8 cellular contexts compared by ENCODE assay signal in genomic region chr2:70861774-70862644, GRCh38. TPM values are rescaled to one million over a fixed set of nuclear protein-coding genes. Genes with fewer than 3 reads are reported as not detected.
DNase-seq lines count a peak whose midpoint lies in the region; ATAC-seq and TF ChIP-seq lines count a peak whose summit lies in the region.

No MANE protein-coding gene starts in this region.

- DNase-seq in COLO829 (ENCODE audit: low spot score), result peak; percentile 86
- DNase-seq in NCI-H446 (lab: John Stamatoyannopoulos, UW), result peak; percentile 31 to 77
- DNase-seq in activated CD4-positive, CD25-positive, alpha-beta regulatory T cell treated with anti-CD3 and anti-CD28 coated beads, Interleukin-2, amount 50 U/mL, for 72 hours, result peak; percentile 71
- peak; percentile 86 for DNase-seq in cerebellar cortex (ENCODE audit: low spot score)
- peak; percentile 2 for DNase-seq in kidney epithelial cell (ENCODE audit: low read depth)
- peak; percentile 73 for DNase-seq in stimulated activated CD4-positive, alpha-beta T cell treated with anti-CD3 and anti-CD28 coated beads, Interleukin-1b, Interleukin-23, amount 100 ng/mL, for 48 hours

- H3K9me3 ChIP-seq in HEK293 (ENCODE audit: control insufficient read depth, insufficient read depth, low read depth, low read length), result no peaks in the 10 kb centered on the region

- H3K36me3 ChIP-seq in HEK293 (ENCODE audit: control insufficient read depth in 2 of 2, insufficient read depth in 1 of 2, low read length in 2 of 2) (no peaks in the 10 kb centered on the region), kidney epithelial cell (ENCODE audit: control insufficient read depth, insufficient read depth, low read length) (no peaks in the 10 kb centered on the region)

- peaks cover 41% of the 10 kb centered on the region for H3K27me3 ChIP-seq in kidney epithelial cell (ENCODE audit: control insufficient read depth, insufficient read depth, low read length)

- POLR2A ChIA-PET in HEK293 (lab: Yijun Ruan, JAX), result no interaction called here

- peak; percentile 94 for TF ChIP-seq CTCF in HEK293 (tag by site-specific recombination; IDR thresholded peaks at IDR 0.05)
- TF ChIP-seq CTCF in kidney epithelial cell (IDR thresholded peaks at IDR 0.05; ENCODE audit: insufficient read depth, low read length, poor library complexity, severe bottlenecking), result peak; percentile 99

- CTCF ChIA-PET in HEK293 (lab: Yijun Ruan, JAX), result interaction anchor here (0.5 to 4.5 kb wide), 54 partner anchors 9 to 540 kb away, joined by 3 to 63 read pairs (median 4); no protein-coding TSS in a partner anchor

- H3K27ac ChIP-seq in HEK293 (ENCODE audit: extremely low read depth, low read depth, low read length), result no peak overlapping the region

- ATAC-seq in HG03457 (IDR thresholded peaks at IDR 0.05; ENCODE audit: unreplicated experiment), result no peak

- no peaks in the 10 kb centered on the region for H3K4me1 ChIP-seq in HEK293 (ENCODE audit: control insufficient read depth, insufficient read depth, low read length)

- H3K4me3 ChIP-seq in HEK293 (ENCODE audit: low read depth, low read length), result no peak overlapping the region
- no peak overlapping the region for H3K4me3 ChIP-seq in kidney epithelial cell (ENCODE audit: low read depth, low read length)

TF ChIP-seq in HEK293, 187 proteins besides CTCF, POLR2A, EP300 and RAD21 (continues in another document):
- TF ChIP-seq ZNF280C (tag by site-specific recombination; IDR thresholded peaks at IDR 0.05) (no peak), KLF16 (tag by site-specific recombination; IDR thresholded peaks at IDR 0.05) (no peak), ZNF639 (tag by site-specific recombination; IDR thresholded peaks at IDR 0.05) (no peak), ZNF623 (tag by site-specific recombination; IDR thresholded peaks at IDR 0.05) (no peak), ZNF747 (tag by site-specific recombination; IDR thresholded peaks at IDR 0.05) (no peak), GFI1B (tag by site-specific recombination; IDR thresholded peaks at IDR 0.05) (no peak), ZBTB48 (tag by site-specific recombination; IDR thresholded peaks at IDR 0.05) (peak; percentile 47; the same call in 1 of the 2 replicates), ZBTB17 (tag by site-specific recombination; IDR thresholded peaks at IDR 0.05) (peak; percentile 58; the same call in 1 of the 2 replicates), GLI4 (tag by site-specific recombination; IDR thresholded peaks at IDR 0.05) (no peak), PRDM4 (tag by site-specific recombination; IDR thresholded peaks at IDR 0.05) (no peak), ZNF654 (tag by site-specific recombination; IDR thresholded peaks at IDR 0.05; ENCODE audit: low read depth) (peak; percentile 90), ZNF202 (tag by site-specific recombination; IDR thresholded peaks at IDR 0.05; ENCODE audit: borderline replicate concordance) (no peak), ZNF433 (tag by site-specific recombination; IDR thresholded peaks at IDR 0.05; ENCODE audit: low read depth) (no peak), ZNF558 (tag by site-specific recombination; IDR thresholded peaks at IDR 0.05) (no peak), ZNF777 (tag by site-specific recombination; IDR thresholded peaks at IDR 0.05; ENCODE audit: borderline replicate concordance) (no peak), ZNF561 (tag by site-specific recombination; IDR thresholded peaks at IDR 0.05; ENCODE audit: borderline replicate concordance) (no peak; the same call in 1 of the 2 replicates), ZSCAN18 (tag by site-specific recombination; IDR thresholded peaks at IDR 0.05) (no peak), ZNF223 (tag by site-specific recombination; IDR thresholded peaks at IDR 0.05) (no peak), ZNF221 (tag by site-specific recombination; IDR thresholded peaks at IDR 0.05; ENCODE audit: borderline replicate concordance) (no peak), IKZF3 (tag by site-specific recombination; IDR thresholded peaks at IDR 0.05) (0 out of 2 replicates have a peak, but pooled peaks have one; percentile 30), PBX3 (CRISPR knock-in tag; IDR thresholded peaks at IDR 0.05) (no peak), ZNF211 (tag by site-specific recombination; IDR thresholded peaks at IDR 0.05; ENCODE audit: low read depth) (no peak), ZNF174 (tag by site-specific recombination; IDR thresholded peaks at IDR 0.05) (no peak), MZF1 (tag by site-specific recombination; IDR thresholded peaks at IDR 0.05; ENCODE audit: borderline replicate concordance) (no peak), ZNF426 (tag by site-specific recombination; IDR thresholded peaks at IDR 0.05) (no peak), ZNF792 (tag by site-specific recombination; IDR thresholded peaks at IDR 0.05) (no peak), ZFHX2 (tag by site-specific recombination; conservative IDR thresholded peaks at IDR 0.05) (no peak), ZNF184 (tag by site-specific recombination; IDR thresholded peaks at IDR 0.05) (no peak)

RNA-seq across cellular contexts. Expression of gene CD207, which starts 26.4 kb away (rescaled TPM):
- total RNA-seq in kidney epithelial cell, result not detected in 2 replicates

RNA-seq across cellular contexts. Expression of gene VAX2, which starts 38.4 kb away (rescaled TPM):
- total RNA-seq in kidney epithelial cell, result 0.68 TPM in 1 of 2 replicates, not detected in the other

RNA-seq across cellular contexts. Expression of gene CLEC4F, which starts 41.6 kb away (rescaled TPM):
- total RNA-seq in kidney epithelial cell, result not detected in 2 replicates

Comparison
In these comparisons a context has a peak if more than half of its experiments do, and no peak if none do; other contexts are left out.
1. DNase-seq: peak in every context shown above with its lines; median percentile 86 in COLO829; 86 in cerebellar cortex; 73 in stimulated activated CD4-positive, alpha-beta T cell treated with anti-CD3 and anti-CD28 coated beads, Interleukin-1b, Interleukin-23, amount 100 ng/mL, for 48 hours; 71 in activated CD4-positive, CD25-positive, alpha-beta regulatory T cell treated with anti-CD3 and anti-CD28 coated beads, Interleukin-2, amount 50 U/mL, for 72 hours; 54 in NCI-H446; 2 in kidney epithelial cell.